Comparison of ENCODE assay signal across 9 cellular contexts in the genomic region with DNA sequence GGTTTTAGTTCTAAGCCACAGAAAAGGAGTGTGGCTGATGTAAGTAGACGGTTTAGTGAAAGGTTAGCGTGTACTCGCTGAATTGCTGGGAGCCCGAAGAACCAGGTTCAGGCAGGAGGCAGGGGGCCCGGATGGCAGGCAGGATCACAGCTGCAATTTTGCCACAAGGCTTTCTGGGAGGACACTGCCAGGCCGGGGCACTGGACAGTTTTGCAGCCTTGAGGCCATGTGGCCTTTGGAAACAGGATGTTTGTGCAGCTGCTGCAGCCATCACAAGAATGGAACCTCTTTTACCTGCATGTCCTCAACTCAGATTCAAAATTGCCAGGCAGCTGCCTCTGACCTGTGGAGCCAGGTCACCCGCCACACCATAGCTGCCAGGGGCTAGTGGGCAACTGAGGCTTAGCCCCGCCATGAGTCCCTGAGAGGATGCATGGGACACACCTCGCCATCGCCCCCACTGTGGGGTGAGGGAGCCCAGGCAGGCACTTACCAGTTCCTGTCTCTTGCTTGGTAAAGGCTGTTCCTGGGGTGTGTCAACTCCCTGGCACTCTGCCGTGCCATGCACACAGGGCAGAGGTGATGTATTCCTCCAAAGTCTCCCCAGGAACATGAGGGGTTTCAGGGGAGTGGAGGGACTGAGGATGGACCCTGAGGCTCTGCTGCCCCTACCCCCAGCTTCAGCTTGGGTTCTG.
"Had no signal": no experiment of that assay in that cellular context is flagged by ENCODE, and none has a peak within 500 bp of the region (broad histone marks: within the 10 kb centered on the region; RNA-seq: fewer than 3 reads in every experiment).

No MANE protein-coding gene starts in this region.

- H3K4me1 ChIP-seq: gastrocnemius medialis, right lobe of liver had no signal

- H3K4me3 Mint-ChIP-seq: activated naive CD4-positive, alpha-beta T cell treated with anti-CD3 and anti-CD28 coated beads for 36 hours; dendritic cell treated with granulocyte-macrophage colony-stimulating factor and Interleukin-4, amounts not matched to agents 40 ng/mL and 50 ng/mL, for 4 days; effector memory CD8-positive, alpha-beta T cell had no signal

- H3K9me3 Mint-ChIP-seq: activated naive CD4-positive, alpha-beta T cell treated with anti-CD3 and anti-CD28 coated beads for 36 hours; activated T-helper 2 cell treated with anti-CD3 and anti-CD28 coated beads, Interferon-gamma antibody, Interleukin-2, Interleukin-4, amounts not matched to agents 10 μg/mL and 5 μg/mL and 100 μg/mL, durations not matched to agents 14 hours and 24 hours and 36 hours; dendritic cell treated with granulocyte-macrophage colony-stimulating factor and Interleukin-4, amounts not matched to agents 40 ng/mL and 50 ng/mL, for 4 days; effector memory CD8-positive, alpha-beta T cell had no signal

- H3K27ac Mint-ChIP-seq: activated naive CD4-positive, alpha-beta T cell treated with anti-CD3 and anti-CD28 coated beads for 36 hours; activated T-helper 2 cell treated with anti-CD3 and anti-CD28 coated beads, Interferon-gamma antibody, Interleukin-2, Interleukin-4, amounts not matched to agents 10 μg/mL and 5 μg/mL and 100 μg/mL, durations not matched to agents 14 hours and 24 hours and 36 hours; dendritic cell treated with granulocyte-macrophage colony-stimulating factor and Interleukin-4, amounts not matched to agents 40 ng/mL and 50 ng/mL, for 4 days; effector memory CD8-positive, alpha-beta T cell had no signal

- DNase-seq: activated CD4-positive, CD25-positive, alpha-beta regulatory T cell treated with anti-CD3 and anti-CD28 coated beads, Interleukin-2, amount 50 U/mL, for 72 hours; activated naive CD4-positive, alpha-beta T cell treated with anti-CD3 and anti-CD28 coated beads for 36 hours; effector memory CD8-positive, alpha-beta T cell; gastrocnemius medialis; heart left ventricle; right lobe of liver; thyroid gland had no signal

- ATAC-seq: effector memory CD8-positive, alpha-beta T cell; gastrocnemius medialis; heart left ventricle had no signal

- H3K9me3 ChIP-seq: gastrocnemius medialis, heart left ventricle, right lobe of liver, thyroid gland had no signal

- H3K27me3 ChIP-seq: gastrocnemius medialis, heart left ventricle, right lobe of liver, thyroid gland had no signal

- H3K4me3 ChIP-seq: gastrocnemius medialis, heart left ventricle, right lobe of liver, thyroid gland had no signal

- H3K36me3 ChIP-seq: gastrocnemius medialis, heart left ventricle, right lobe of liver, thyroid gland had no signal
